In the genomic region with DNA sequence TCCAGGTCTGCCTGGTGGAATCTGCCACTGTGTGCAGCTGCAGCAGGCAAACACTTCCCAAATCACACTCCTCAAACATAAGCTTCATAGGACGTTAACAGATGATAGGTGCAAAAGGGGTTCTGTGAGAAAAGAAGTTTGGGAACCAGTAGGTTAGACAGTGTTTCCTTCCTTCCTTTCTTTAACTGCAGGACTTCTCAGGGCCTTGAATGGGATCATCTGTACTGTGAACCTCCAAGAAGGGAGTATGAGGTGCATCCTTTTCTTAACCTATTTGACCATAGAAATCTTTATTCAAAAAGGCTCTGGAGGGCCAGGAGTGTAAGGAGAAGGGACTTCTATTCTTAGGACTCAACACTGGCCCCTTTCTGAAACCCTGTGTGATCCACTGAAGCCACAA, we compare ENCODE assay signal across 29 cellular contexts. TPM values are rescaled to one million over a fixed set of nuclear protein-coding genes. Genes with fewer than 3 reads are reported as not detected.
"Had no signal": no experiment of that assay in that cellular context is flagged by ENCODE, and none has a peak within 500 bp of the region (broad histone marks: within the 10 kb centered on the region; RNA-seq: fewer than 3 reads in every experiment).

No MANE protein-coding gene starts in this region.

- H3K9me3 Mint-ChIP-seq: activated CD4-positive, alpha-beta memory T cell treated with anti-CD3 and anti-CD28 coated beads for 36 hours; activated CD4-positive, alpha-beta T cell treated with anti-CD3 and anti-CD28 coated beads, Interleukin-2, amount 10 ng/mL, durations not matched to agents 24 days and 14 days; effector memory CD8-positive, alpha-beta T cell; nephron progenitor cell; stimulated activated memory B cell treated with anti-CD40 and anti-IgM and Interleukin-4, amounts not matched to agents 10 μg/mL and 1 μg/mL and 100 μg/mL, for 72 hours; stimulated activated naive CD8-positive, alpha-beta T cell treated with anti-CD3 and anti-CD28 coated beads, Interleukin-15, amount 100 ng/mL, for 72 hours had no signal

- H3K27me3 ChIP-seq: ovary had no signal

- DNase-seq: activated CD4-positive, alpha-beta T cell treated with anti-CD3 and anti-CD28 coated beads, Interleukin-2, amount 10 ng/mL, durations not matched to agents 24 days and 14 days; activated CD4-positive, CD25-positive, alpha-beta regulatory T cell treated with anti-CD3 and anti-CD28 coated beads, Interleukin-2, amount 50 U/mL, for 72 hours; activated effector memory CD4-positive, alpha-beta T cell treated with Interleukin-2 at 50 U/mL for 16 hours; activated naive CD4-positive, alpha-beta T cell treated with Interleukin-2 at 50 U/mL for 16 hours; activated T-cell treated with anti-CD3 and anti-CD28 coated beads for 4 hours; anterior cingulate cortex; cortex of kidney; effector memory CD8-positive, alpha-beta T cell; hypothalamus; retina; stimulated activated CD4-positive, alpha-beta T cell treated with anti-CD3 and anti-CD28 coated beads, Interleukin-1b, Interleukin-23, amount 100 ng/mL, for 48 hours; stimulated activated naive CD8-positive, alpha-beta T cell treated with anti-CD3 and anti-CD28 coated beads, Interleukin-15, amount 100 ng/mL, for 72 hours; SW 1271; T-helper 17 cell; T1000 had no signal

- H3K9me3 ChIP-seq: gastroesophageal sphincter, neutrophil, ovary, prostate gland, tibial artery had no signal

- H3K4me3 Mint-ChIP-seq: activated CD4-positive, alpha-beta memory T cell treated with anti-CD3 and anti-CD28 coated beads for 36 hours; activated CD4-positive, alpha-beta T cell treated with anti-CD3 and anti-CD28 coated beads, Interleukin-2, amount 10 ng/mL, durations not matched to agents 24 days and 14 days; activated naive CD8-positive, alpha-beta T cell; effector memory CD8-positive, alpha-beta T cell; nephron progenitor cell; stimulated activated memory B cell treated with anti-CD40 and anti-IgM and Interleukin-4, amounts not matched to agents 10 μg/mL and 1 μg/mL and 100 μg/mL, for 72 hours; stimulated activated naive CD8-positive, alpha-beta T cell treated with anti-CD3 and anti-CD28 coated beads, Interleukin-15, amount 100 ng/mL, for 72 hours; T-helper 17 cell had no signal

- H3K4me3 ChIP-seq: gastroesophageal sphincter, ovary, prostate gland, smooth muscle cell, tibial artery had no signal

- H3K4me1 ChIP-seq: gastroesophageal sphincter, prostate gland, tibial artery had no signal

- H3K4me1 Mint-ChIP-seq: activated CD4-positive, alpha-beta T cell treated with anti-CD3 and anti-CD28 coated beads, Interleukin-2, amount 10 ng/mL, durations not matched to agents 24 days and 14 days; stimulated activated naive CD8-positive, alpha-beta T cell treated with anti-CD3 and anti-CD28 coated beads, Interleukin-15, amount 100 ng/mL, for 72 hours; T-helper 17 cell had no signal

- H3K36me3 Mint-ChIP-seq: activated CD4-positive, alpha-beta memory T cell treated with anti-CD3 and anti-CD28 coated beads for 36 hours; activated naive CD8-positive, alpha-beta T cell; stimulated activated memory B cell treated with anti-CD40 and anti-IgM and Interleukin-4, amounts not matched to agents 10 μg/mL and 1 μg/mL and 100 μg/mL, for 72 hours had no signal

- H3K36me3 ChIP-seq: gastroesophageal sphincter, neutrophil, ovary, prostate gland, tibial artery had no signal

- ATAC-seq: effector memory CD8-positive, alpha-beta T cell; gastroesophageal sphincter; left lobe of liver; stimulated activated memory B cell treated with anti-CD40 and anti-IgM and Interleukin-4, amounts not matched to agents 10 μg/mL and 1 μg/mL and 100 μg/mL, for 72 hours; stimulated activated naive CD8-positive, alpha-beta T cell treated with anti-CD3 and anti-CD28 coated beads, Interleukin-15, amount 100 ng/mL, for 72 hours; T-helper 17 cell had no signal

- H3K4me2 ChIP-seq: smooth muscle cell had no signal

- H3K27ac Mint-ChIP-seq: activated CD4-positive, alpha-beta memory T cell treated with anti-CD3 and anti-CD28 coated beads for 36 hours; activated CD4-positive, alpha-beta T cell treated with anti-CD3 and anti-CD28 coated beads, Interleukin-2, amount 10 ng/mL, durations not matched to agents 24 days and 14 days; activated naive CD8-positive, alpha-beta T cell; effector memory CD8-positive, alpha-beta T cell; nephron progenitor cell; stimulated activated memory B cell treated with anti-CD40 and anti-IgM and Interleukin-4, amounts not matched to agents 10 μg/mL and 1 μg/mL and 100 μg/mL, for 72 hours; stimulated activated naive CD8-positive, alpha-beta T cell treated with anti-CD3 and anti-CD28 coated beads, Interleukin-15, amount 100 ng/mL, for 72 hours; T-helper 17 cell had no signal

- H3K27ac ChIP-seq: gastroesophageal sphincter, neutrophil, prostate gland, tibial artery had no signal

RNA-seq across cellular contexts. Expression of a gene that starts 33.0 kb away (rescaled TPM):
- total RNA-seq: fibroblast of villous mesenchyme, kidney epithelial cell, smooth muscle cell, ureter had no signal
- polyA plus RNA-seq: smooth muscle cell had no signal
